Comparison of ENCODE assay signal across 9 cellular contexts in genomic region chr2:46131-46470, GRCh38. TPM values are rescaled to one million over a fixed set of nuclear protein-coding genes. Genes with fewer than 3 reads are reported as not detected.
DNase-seq lines count a peak whose midpoint lies in the region; ATAC-seq and TF ChIP-seq lines count a peak whose summit lies in the region.
"Had no signal": no experiment of that assay in that cellular context is flagged by ENCODE, and none has a peak within 500 bp of the region (broad histone marks: within the 10 kb centered on the region; RNA-seq: fewer than 3 reads in every experiment).

No MANE protein-coding gene starts in this region.

- H3K27me3 Mint-ChIP-seq in CD4-positive, alpha-beta memory T cell = peaks cover 5 to 7% of the 10 kb centered on the region in 2 donors

- no peak for TF ChIP-seq EP300 in ovary (IDR thresholded peaks at IDR 0.05)

- intact Hi-C loops in CD4-positive, alpha-beta memory T cell (cut with micrococcal nuclease) = no loop called here
- intact Hi-C loops in PC-9 (cut with micrococcal nuclease; ENCODE audit: unreplicated experiment) = loop anchor here (1.0 to 2.0 kb wide), 2 partner anchors 23 to 218 kb away; partner anchors contain the start of genes ACP1 and SH3YL1
- intact Hi-C loops in Right ventricle myocardium superior (cut with DNase I) = no loop called here
- intact Hi-C loops in ovary (cut with DNase I) = no loop called here

- peak overlapping the region; percentile 77 for H2AFZ ChIP-seq in PC-9

- no peak overlapping the region for H3K27ac ChIP-seq in CD4-positive, alpha-beta memory T cell (ENCODE audit: low read depth, low read length)
- H3K27ac ChIP-seq in PC-9 (peak overlapping the region; percentile 89), ovary (peak overlapping the region in 1 of 2 donors; percentile 84)

- H3K27ac Mint-ChIP-seq in CD4-positive, alpha-beta memory T cell = no peak overlapping the region

- peaks cover 5 to 21% (median 16%) of the 10 kb centered on the region in 4 donors for H3K4me1 Mint-ChIP-seq in CD4-positive, alpha-beta memory T cell

- CTCF ChIA-PET in CD4-positive, alpha-beta memory T cell (lab: Charles Lee; ENCODE audit: partially characterized antibody) = interaction anchor here (1.4 to 1.6 kb wide), 2 partner anchors 23 to 29 kb away, joined by 3 to 5 read pairs; no protein-coding TSS in a partner anchor
- CTCF ChIA-PET in PC-9 (lab: Charles Lee) = no interaction called here

- peak in 3 of 5 donors; percentile 7 to 11 (median 8) for DNase-seq in CD4-positive, alpha-beta memory T cell
- no peak for DNase-seq in PC-9
- no peak for DNase-seq in Right ventricle myocardium superior
- no peak for DNase-seq in ovary
- DNase-seq in H4 (ENCODE audit: low spot score) = no peak
- DNase-seq in T1000 (lab: John Stamatoyannopoulos, UW) = no peak
- no peak for DNase-seq in NCI-H146 treated with DMSO at 0.1 percent for 48 hours (lab: John Stamatoyannopoulos, UW; ENCODE audit: unreplicated experiment)
- DNase-seq: DND-41 had no signal

- no peak for TF ChIP-seq POLR2A in ovary (IDR thresholded peaks at IDR 0.05)

- 0 out of 2 replicates have a peak, but pooled peaks cover 4% of the 10 kb centered on the region for H4K20me1 ChIP-seq in PC-9 (ENCODE audit: insufficient read depth)

- H3K4me3 Mint-ChIP-seq in CD4-positive, alpha-beta memory T cell = peak overlapping the region in 2 of 8 donors; percentile 36 to 91

- BruUV-seq in PC-9 (replicated peaks; lab: Mats Ljungman, UMichigan) = no TSS peak

- peaks cover 0 to 2% (median 0%) of the 10 kb centered on the region in 8 donors for H3K9me3 Mint-ChIP-seq in CD4-positive, alpha-beta memory T cell

- H3K27me3 ChIP-seq in CD4-positive, alpha-beta memory T cell (ENCODE audit: insufficient read depth, low read length) = peaks cover 5% of the 10 kb centered on the region
- H3K27me3 ChIP-seq in PC-9 (ENCODE audit: insufficient read depth, low read depth) = no peaks in the 10 kb centered on the region
- H3K27me3 ChIP-seq in ovary = no peaks in the 10 kb centered on the region

- H3K4me1 ChIP-seq in CD4-positive, alpha-beta memory T cell (ENCODE audit: insufficient read depth, low read length) = peaks cover 24% of the 10 kb centered on the region
- peaks cover 51% of the 10 kb centered on the region for H3K4me1 ChIP-seq in PC-9 (replicated peaks; ENCODE audit: insufficient read depth)
- peaks cover 4% of the 10 kb centered on the region for H3K4me1 ChIP-seq in ovary (ENCODE audit: insufficient read depth)

- H3F3A ChIP-seq in PC-9 (ENCODE audit: insufficient read depth, low read depth) = peaks cover 39% of the 10 kb centered on the region

- H3K36me3 Mint-ChIP-seq in CD4-positive, alpha-beta memory T cell = peaks cover 0 to 2% of the 10 kb centered on the region in 2 donors

- H3K9me3 ChIP-seq in CD4-positive, alpha-beta memory T cell (ENCODE audit: control insufficient read depth in 1 of 2, low read length in 2 of 2) = no peaks in the 10 kb centered on the region
- H3K9me3 ChIP-seq in PC-9 (ENCODE audit: insufficient read depth, low read depth) (no peaks in the 10 kb centered on the region), ovary (no peaks in the 10 kb centered on the region)

- no peaks in the 10 kb centered on the region for H3K9me2 ChIP-seq in PC-9 (ENCODE audit: insufficient read depth)

- ATAC-seq in Right ventricle myocardium superior (ENCODE audit: poor library complexity) (peak; percentile 23), HG03469 (IDR thresholded peaks at IDR 0.05; ENCODE audit: unreplicated experiment) (no peak)

- H3K36me3 ChIP-seq in CD4-positive, alpha-beta memory T cell (ENCODE audit: insufficient read depth, low read length) = no peaks in the 10 kb centered on the region
- H3K36me3 ChIP-seq in PC-9 (ENCODE audit: low read depth) = peaks cover 26% of the 10 kb centered on the region
- no peaks in the 10 kb centered on the region for H3K36me3 ChIP-seq in ovary

- WGBS in ovary, 3 donors = 0 to 1% (median 0%) methylated on average over 9 to 52 of the region's 52 CpGs

- H3K4me2 ChIP-seq in PC-9 = peak overlapping the region; percentile 90

- H3K4me3 ChIP-seq in CD4-positive, alpha-beta memory T cell (ENCODE audit: low read length in 2 of 2) = peak overlapping the region in 1 of 2 donors; percentile 62
- peak overlapping the region; percentile 80 for H3K4me3 ChIP-seq in PC-9
- peak overlapping the region; percentile 50 for H3K4me3 ChIP-seq in ovary

- POLR2A ChIA-PET in CD4-positive, alpha-beta memory T cell (lab: Charles Lee; ENCODE audit: partially characterized antibody) = interaction anchor here (1.1 to 2.7 kb wide), 3 partner anchors 11 to 130 kb away, joined by 3 to 14 read pairs (median 4); no protein-coding TSS in a partner anchor
- POLR2A ChIA-PET in PC-9 (lab: Charles Lee; ENCODE audit: unreplicated experiment) = no interaction called here

- TF ChIP-seq CTCF in PC-9 (conservative IDR thresholded peaks at IDR 0.05) (no peak), ovary (IDR thresholded peaks at IDR 0.05) (no peak)

- peaks cover 51% of the 10 kb centered on the region for H3K79me2 ChIP-seq in PC-9 (ENCODE audit: low read depth)

RNA-seq across cellular contexts. Expression of gene FAM110C, which starts 0.2 kb away (rescaled TPM):
- 1 to 10 TPM; 2.1 to 2.5 TPM for total RNA-seq in CD4-positive, alpha-beta memory T cell
- polyA plus RNA-seq in CD4-positive, alpha-beta memory T cell = under 1 TPM; 0.19 to 0.26 TPM
- total RNA-seq in PC-9 (2021) (20.8 and 21.1 TPM in 2 replicates), Right ventricle myocardium superior (1.9 TPM), ovary (10 to 100 TPM in 4 of 7 donors, 1 to 10 TPM in 3; 4.1 to 47.4 (median 10.1) TPM)
- polyA plus RNA-seq in ovary = 1 to 10 TPM; 5.8 to 6.9 TPM
- total RNA-seq in H4 (2014; rRNA removed; shearing (Covaris generic)) = 0.12 and 0.15 TPM in 2 replicates

Comparison
In these comparisons a context has a peak if more than half of its experiments do, and no peak if none do; other contexts are left out.
1. DNase-seq: peak in CD4-positive, alpha-beta memory T cell (3 of 5); none in PC-9 (0 of 2), Right ventricle myocardium superior (single experiment), ovary (0 of 5), H4 (single experiment), T1000 (single experiment) and NCI-H146 treated with DMSO at 0.1 percent for 48 hours (single experiment).